ENCODE assay signal across 6 cellular contexts in genomic region chr19:6739884-6740588, GRCh38. TPM values are rescaled to one million over a fixed set of nuclear protein-coding genes. Genes with fewer than 3 reads are reported as not detected.
DNase-seq lines count a peak whose midpoint lies in the region; ATAC-seq and TF ChIP-seq lines count a peak whose summit lies in the region.

No MANE protein-coding gene starts in this region.

- peak overlapping the region; percentile 93 for H3K4me3 ChIP-seq in astrocyte of the spinal cord (ENCODE audit: low read depth, low read length)
- peak overlapping the region; percentile 54 for H3K4me3 ChIP-seq in naive thymus-derived CD4-positive, alpha-beta T cell (ENCODE audit: low read length)

- peak overlapping the region; percentile 55 for H3K27ac ChIP-seq in naive thymus-derived CD4-positive, alpha-beta T cell (ENCODE audit: low read depth, low read length)

- no peaks in the 10 kb centered on the region for H3K9me3 ChIP-seq in naive thymus-derived CD4-positive, alpha-beta T cell (ENCODE audit: control insufficient read depth in 2 of 3, low read length in 3 of 3)

- intact Hi-C loops in naive thymus-derived CD4-positive, alpha-beta T cell (cut with micrococcal nuclease): loop anchor here (1.0 to 10.0 kb wide), 16 partner anchors 13 to 1181 kb away; partner anchors contain the start of genes ALKBH7 (in 1 of the 2), ARHGEF18 (in 1 of the 2), HSD11B1L (in 1 of the 2) and MICOS13 (in 1 of the 2)

- no peak for TF ChIP-seq CTCF in astrocyte of the spinal cord (IDR thresholded peaks at IDR 0.05; ENCODE audit: low read depth, low read length)

- H3K36me3 Mint-ChIP-seq in naive thymus-derived CD4-positive, alpha-beta T cell: peaks cover 0 to 3% (median 0%) of the 10 kb centered on the region in 5 donors

- H3K27me3 ChIP-seq in naive thymus-derived CD4-positive, alpha-beta T cell (ENCODE audit: control insufficient read depth in 2 of 2, insufficient read depth in 2 of 2, low read length in 2 of 2): no peaks in the 10 kb centered on the region

- peaks cover 0 to 10% (median 0%) of the 10 kb centered on the region in 3 experiments for H3K36me3 ChIP-seq in naive thymus-derived CD4-positive, alpha-beta T cell (ENCODE audit: control insufficient read depth in 2 of 3, insufficient read depth in 3 of 3, low read length in 3 of 3)

- ATAC-seq in naive thymus-derived CD4-positive, alpha-beta T cell: no peak
- ATAC-seq in HG02970 (IDR thresholded peaks at IDR 0.05; ENCODE audit: low FRiP score, unreplicated experiment) (no peak), GM21526 (IDR thresholded peaks at IDR 0.05; ENCODE audit: low FRiP score, unreplicated experiment) (no peak)

- DNase-seq in NCI-H1417 (lab: John Stamatoyannopoulos, UW) (peak in 2 of 3 experiments; percentile 69 to 70), NCI-H1417 treated with DMSO at 0.1 percent for 48 hours (lab: John Stamatoyannopoulos, UW) (no peak), astrocyte of the spinal cord (ENCODE audit: low read depth, low spot score) (peak; percentile 15)
- DNase-seq in naive thymus-derived CD4-positive, alpha-beta T cell: peak in 2 of 9 donors; percentile 29 to 57

- H3K4me1 Mint-ChIP-seq in naive thymus-derived CD4-positive, alpha-beta T cell: peaks cover 24 to 41% (median 37%) of the 10 kb centered on the region in 7 donors

- H3K9me3 Mint-ChIP-seq in naive thymus-derived CD4-positive, alpha-beta T cell: no peaks in the 10 kb centered on the region

- peaks cover 31 to 32% of the 10 kb centered on the region in 2 donors for H3K4me1 ChIP-seq in naive thymus-derived CD4-positive, alpha-beta T cell (ENCODE audit: control insufficient read depth in 2 of 2, insufficient read depth in 2 of 2, low read length in 2 of 2)

- POLR2A ChIA-PET in naive thymus-derived CD4-positive, alpha-beta T cell (lab: Charles Lee): interaction anchor here (2.6 kb wide), 1 partner anchor 61 kb away, joined by 19 read pairs; no protein-coding TSS in a partner anchor

- H3K27ac Mint-ChIP-seq in naive thymus-derived CD4-positive, alpha-beta T cell: peak overlapping the region in 2 of 9 donors; percentile 56 to 60

- H3K4me3 Mint-ChIP-seq in naive thymus-derived CD4-positive, alpha-beta T cell: peak overlapping the region; percentile 42 to 96 (median 74)

- peaks cover 0 to 3% (median 0%) of the 10 kb centered on the region in 5 donors for H3K27me3 Mint-ChIP-seq in naive thymus-derived CD4-positive, alpha-beta T cell

- CTCF ChIA-PET in naive thymus-derived CD4-positive, alpha-beta T cell (lab: Charles Lee): interaction anchor here (2.9 kb wide), 1 partner anchor 128 kb away, joined by 13 read pairs; no protein-coding TSS in a partner anchor

- in situ Hi-C loops in astrocyte of the spinal cord (cut with HindIII; ENCODE audit: low sequenced_read_pairs): no loop called here

RNA-seq across cellular contexts. Expression of gene TRIP10, which starts 0.6 kb away (rescaled TPM):
- total RNA-seq in naive thymus-derived CD4-positive, alpha-beta T cell: 10 to 100 TPM in 1 of 5 experiments, 1 to 10 TPM in 4; 2.9 to 17.4 (median 5.4) TPM
- polyA plus RNA-seq in naive thymus-derived CD4-positive, alpha-beta T cell: 1 to 10 TPM in 1 of 2 donors, under 1 TPM in 1; 0.74 to 1.8 TPM

RNA-seq across cellular contexts. Expression of gene GPR108, which starts 2.7 kb away (rescaled TPM):
- total RNA-seq in naive thymus-derived CD4-positive, alpha-beta T cell: 10 to 100 TPM; 36.1 to 81.6 (median 61.9) TPM
- polyA plus RNA-seq in naive thymus-derived CD4-positive, alpha-beta T cell: 10 to 100 TPM; 70.6 to 96.5 TPM

RNA-seq across cellular contexts. Expression of gene C3, which starts 19.6 kb away (rescaled TPM):
- 1 to 10 TPM in 3 of 5 experiments, under 1 TPM in 2; 0.57 to 3.7 (median 1.8) TPM for total RNA-seq in naive thymus-derived CD4-positive, alpha-beta T cell
- polyA plus RNA-seq in naive thymus-derived CD4-positive, alpha-beta T cell: not detected

RNA-seq across cellular contexts. Expression of gene SH2D3A, which starts 27.2 kb away (rescaled TPM):
- 10 to 100 TPM; 27.9 to 64.7 (median 57.4) TPM for total RNA-seq in naive thymus-derived CD4-positive, alpha-beta T cell
- polyA plus RNA-seq in naive thymus-derived CD4-positive, alpha-beta T cell: 10 to 100 TPM; 35.2 to 60.4 TPM

RNA-seq across cellular contexts. Expression of gene VAV1, which starts 32.5 kb away (rescaled TPM):
- total RNA-seq in naive thymus-derived CD4-positive, alpha-beta T cell: 100 to 1,000 TPM in 3 of 5 experiments, 10 to 100 TPM in 2; 90.5 to 132 (median 115) TPM
- 10 to 100 TPM; 26.2 to 41.4 TPM for polyA plus RNA-seq in naive thymus-derived CD4-positive, alpha-beta T cell
